In genomic region chr20:64119301-64119680, GRCh38 we compare ENCODE assay signal across 1 cellular context.
TF ChIP-seq lines count a peak whose summit lies in the region.

No MANE protein-coding gene starts in this region.

TF ChIP-seq in H1, 55 proteins besides CTCF, POLR2A, EP300 and RAD21:
- no peak for TF ChIP-seq POLR2AphosphoS5 (IDR thresholded peaks at IDR 0.05; ENCODE audit: low read depth, low read length)
TF ChIP-seq in H1: peak in this region for 0.
